22 cellular contexts compared by ENCODE assay signal in genomic region chr6:166724576-166724975, GRCh38.
DNase-seq lines count a peak whose midpoint lies in the region; ATAC-seq and TF ChIP-seq lines count a peak whose summit lies in the region.
"Had no signal": no experiment of that assay in that cellular context is flagged by ENCODE, and none has a peak within 500 bp of the region (broad histone marks: within the 10 kb centered on the region; RNA-seq: fewer than 3 reads in every experiment).

No MANE protein-coding gene starts in this region.

- CTCF ChIA-PET in HEK293T (lab: Yijun Ruan, JAX), result interaction anchor here (1.0 kb wide), 1 partner anchor 50 kb away, joined by 3 read pairs; no protein-coding TSS in a partner anchor

- H3K9me3 ChIP-seq in RWPE2 (ENCODE audit: severe bottlenecking), result no peaks in the 10 kb centered on the region
- H3K9me3 ChIP-seq: BLaER1 treated with 17β-estradiol and CSF1 and Interleukin-3, amounts not matched to agents 10 nM and 100 nM; MG63; Peyer's patch had no signal

- H3K4me1 Mint-ChIP-seq in mesothelial cell of epicardium, result peaks cover 23% of the 10 kb centered on the region

- H3K36me3 Mint-ChIP-seq in mesothelial cell of epicardium, result no peaks in the 10 kb centered on the region

- POLR2A ChIA-PET in HEK293T (lab: Yijun Ruan, JAX), result no interaction called here

- H3K27me3 Mint-ChIP-seq in mesothelial cell of epicardium (ENCODE audit: low read depth), result peaks cover 12% of the 10 kb centered on the region
- H3K27me3 Mint-ChIP-seq: CD4-positive, alpha-beta T cell had no signal

- TF ChIP-seq CTCF in RWPE2 (IDR thresholded peaks at IDR 0.05; ENCODE audit: poor library complexity, severe bottlenecking) (no peak), epithelial cell of esophagus (IDR thresholded peaks at IDR 0.05; ENCODE audit: insufficient read depth, low read depth, low read length, missing control alignments) (no peak), mesothelial cell of epicardium (IDR thresholded peaks at IDR 0.05; ENCODE audit: unreplicated experiment) (no peak)

- H3K4me3 ChIP-seq in RWPE2 (ENCODE audit: severe bottlenecking) (no peak overlapping the region), epithelial cell of esophagus (ENCODE audit: low read length) (no peak overlapping the region)
- H3K4me3 ChIP-seq: BLaER1 treated with 17β-estradiol and CSF1 and Interleukin-3, amounts not matched to agents 10 nM and 100 nM; GM23338; MG63; Peyer's patch; SK-N-MC had no signal

- H3K27me3 ChIP-seq in RWPE2 (ENCODE audit: insufficient read depth, poor library complexity, severe bottlenecking), result no peaks in the 10 kb centered on the region
- H3K27me3 ChIP-seq: BLaER1 treated with 17β-estradiol and CSF1 and Interleukin-3, amounts not matched to agents 10 nM and 100 nM; MG63; Peyer's patch had no signal

- no peaks in the 10 kb centered on the region for H3K4me1 ChIP-seq in RWPE2 (ENCODE audit: insufficient read depth, poor library complexity, severe bottlenecking)
- H3K4me1 ChIP-seq: Peyer's patch had no signal

- DNase-seq in EH (ENCODE audit: low read depth) (peak; percentile 42), RWPE2 (ENCODE audit: low spot score) (no peak), epithelial cell of esophagus (ENCODE audit: low read depth) (peak; percentile 46), mesothelial cell of epicardium (ENCODE audit: low spot score in 2 of 2, unreplicated experiment in 2 of 2) (no peak), HEK293T (ENCODE audit: extremely low spot score) (no peak)
- no peak for DNase-seq in activated CD8-positive, alpha-beta memory T cell treated with anti-CD3 and anti-CD28 coated beads for 24 hours
- DNase-seq: CD4-positive, alpha-beta T cell; HCEC 1CT; IMR-90; KG1; MG63; NCI-H1105 treated with DMSO at 0.1 percent for 48 hours; NCI-H146; NCI-H2029; NCI-H446; NCI-H526; Peyer's patch; SIG-M5 had no signal

- peak overlapping the region; percentile 44 for H3K27ac Mint-ChIP-seq in mesothelial cell of epicardium
- H3K27ac Mint-ChIP-seq: CD4-positive, alpha-beta T cell; GM23338 had no signal

- no peak overlapping the region for H3K4me3 Mint-ChIP-seq in mesothelial cell of epicardium
- H3K4me3 Mint-ChIP-seq: CD4-positive, alpha-beta T cell; GM23338 had no signal

- no peaks in the 10 kb centered on the region for H3K36me3 ChIP-seq in RWPE2 (ENCODE audit: low read depth)
- H3K36me3 ChIP-seq: BLaER1 treated with 17β-estradiol and CSF1 and Interleukin-3, amounts not matched to agents 10 nM and 100 nM; MG63; Peyer's patch had no signal

- no peak overlapping the region for H3K27ac ChIP-seq in RWPE2 (ENCODE audit: poor library complexity, severe bottlenecking)
- H3K27ac ChIP-seq: BLaER1 treated with 17β-estradiol and CSF1 and Interleukin-3, amounts not matched to agents 10 nM and 100 nM; Peyer's patch; SK-N-MC had no signal

- ATAC-seq in RWPE2 (ENCODE audit: low read depth), result peak; percentile 38; the same call in 1 of the 3 replicates
- ATAC-seq in HG03196 (IDR thresholded peaks at IDR 0.05; ENCODE audit: unreplicated experiment), result no peak

- H3K9me3 Mint-ChIP-seq in mesothelial cell of epicardium, result no peaks in the 10 kb centered on the region
- H3K9me3 Mint-ChIP-seq: CD4-positive, alpha-beta T cell; GM23338 had no signal

TF ChIP-seq in HEK293T, 16 proteins besides CTCF, POLR2A, EP300 and RAD21:
- no peak for TF ChIP-seq FOXA1 (IDR thresholded peaks at IDR 0.05)
- TF ChIP-seq SUZ12 (IDR thresholded peaks at IDR 0.05), result no peak
- no peak for TF ChIP-seq CTBP1 (IDR thresholded peaks at IDR 0.05; ENCODE audit: borderline replicate concordance)
- no peak for TF ChIP-seq ELF4 (IDR thresholded peaks at IDR 0.05)
- TF ChIP-seq TARDBP (IDR thresholded peaks at IDR 0.05), result no peak
- TF ChIP-seq HDGF (IDR thresholded peaks at IDR 0.05; ENCODE audit: borderline replicate concordance), result no peak
- TF ChIP-seq, protein P1, sequence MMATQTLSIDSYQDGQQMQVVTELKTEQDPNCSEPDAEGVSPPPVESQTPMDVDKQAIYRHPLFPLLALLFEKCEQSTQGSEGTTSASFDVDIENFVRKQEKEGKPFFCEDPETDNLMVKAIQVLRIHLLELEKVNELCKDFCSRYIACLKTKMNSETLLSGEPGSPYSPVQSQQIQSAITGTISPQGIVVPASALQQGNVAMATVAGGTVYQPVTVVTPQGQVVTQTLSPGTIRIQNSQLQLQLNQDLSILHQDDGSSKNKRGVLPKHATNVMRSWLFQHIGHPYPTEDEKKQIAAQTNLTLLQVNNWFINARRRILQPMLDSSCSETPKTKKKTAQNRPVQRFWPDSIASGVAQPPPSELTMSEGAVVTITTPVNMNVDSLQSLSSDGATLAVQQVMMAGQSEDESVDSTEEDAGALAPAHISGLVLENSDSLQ (IDR thresholded peaks at IDR 0.05), result no peak
- TF ChIP-seq ZNF384 (IDR thresholded peaks at IDR 0.05), result no peak
- no peak for TF ChIP-seq FOXM1 (IDR thresholded peaks at IDR 0.05; ENCODE audit: borderline replicate concordance)
- TF ChIP-seq L3MBTL2 (conservative IDR thresholded peaks at IDR 0.05), result no peak
- no peak for TF ChIP-seq FOXK2 (IDR thresholded peaks at IDR 0.05)
- TF ChIP-seq NFRKB (IDR thresholded peaks at IDR 0.05), result no peak
- TF ChIP-seq LEF1 (IDR thresholded peaks at IDR 0.05; ENCODE audit: borderline replicate concordance), result no peak

Comparison
In these comparisons a context has a peak if more than half of its experiments do, and no peak if none do; other contexts are left out.
1. DNase-seq: peak in EH (single experiment) and epithelial cell of esophagus (single experiment); none in RWPE2 (single experiment), mesothelial cell of epicardium (0 of 2), activated CD8-positive, alpha-beta memory T cell treated with anti-CD3 and anti-CD28 coated beads for 24 hours (single experiment) and HEK293T (single experiment).